Comparison of ENCODE assay signal across 1 cellular context in genomic region chr17:1997587-1998425, GRCh38.
A peak's percentile ranks its signal among the peaks of the same experiment; 100 is the strongest.
TF ChIP-seq lines count a peak whose summit lies in the region.

No MANE protein-coding gene starts in this region.

TF ChIP-seq in HepG2, 621 proteins besides CTCF, POLR2A, EP300 and RAD21 (continued from another document):
- TF ChIP-seq RNF219 (CRISPR knock-in tag; IDR thresholded peaks at IDR 0.05) (no peak), STAG1 (CRISPR knock-in tag; IDR thresholded peaks at IDR 0.05) (no peak), ZFP1 (CRISPR knock-in tag; IDR thresholded peaks at IDR 0.05) (no peak), ZMYM4 (CRISPR knock-in tag; IDR thresholded peaks at IDR 0.05) (0 out of 2 replicates have a peak, but pooled peaks have one; percentile 31), ZNF670 (CRISPR knock-in tag; IDR thresholded peaks at IDR 0.05; ENCODE audit: borderline replicate concordance) (no peak), ZMAT3 (CRISPR knock-in tag; conservative IDR thresholded peaks at IDR 0.05) (peak; percentile 55; the same call in 1 of the 2 replicates), CEBPZ (IDR thresholded peaks at IDR 0.05; ENCODE audit: low read length) (no peak), ZBTB4 (CRISPR knock-in tag; IDR thresholded peaks at IDR 0.05; ENCODE audit: borderline replicate concordance) (0 out of 2 replicates have a peak, but pooled peaks have one; percentile 33), SIX1 (CRISPR knock-in tag; IDR thresholded peaks at IDR 0.05; ENCODE audit: borderline replicate concordance) (no peak), ZNF343 (CRISPR knock-in tag; IDR thresholded peaks at IDR 0.05) (no peak), ZNF282 (IDR thresholded peaks at IDR 0.05; ENCODE audit: partially characterized antibody) (no peak), ZNF205 (CRISPR knock-in tag; IDR thresholded peaks at IDR 0.05) (0 out of 2 replicates have a peak, but pooled peaks have one; percentile 25), POLR2G (IDR thresholded peaks at IDR 0.05; ENCODE audit: low read depth, low read length) (peak; percentile 69), KDM6A (CRISPR knock-in tag; IDR thresholded peaks at IDR 0.05; ENCODE audit: low read depth) (0 out of 2 replicates have a peak, but pooled peaks have one; percentile 39), CHD2 (IDR thresholded peaks at IDR 0.05; ENCODE audit: low read depth, low read length) (peak; percentile 67), ZMYM3 (CRISPR knock-in tag; IDR thresholded peaks at IDR 0.05) (no peak; the same call in 1 of the 2 replicates), ZNF552 (CRISPR knock-in tag; IDR thresholded peaks at IDR 0.05; ENCODE audit: borderline replicate concordance) (no peak), SMC3 (IDR thresholded peaks at IDR 0.05; ENCODE audit: low read length) (no peak), MYNN (CRISPR knock-in tag; IDR thresholded peaks at IDR 0.05; ENCODE audit: low read depth) (no peak), CENPT (CRISPR knock-in tag; IDR thresholded peaks at IDR 0.05; ENCODE audit: low read depth) (no peak; the same call in 1 of the 2 replicates), NFE2L2 (IDR thresholded peaks at IDR 0.05; ENCODE audit: low read length) (no peak), ARNTL (CRISPR knock-in tag; IDR thresholded peaks at IDR 0.05) (no peak), ZNF230 (CRISPR knock-in tag; IDR thresholded peaks at IDR 0.05) (no peak), MIER2 (CRISPR knock-in tag; IDR thresholded peaks at IDR 0.05) (no peak), ZSCAN22 (CRISPR knock-in tag; IDR thresholded peaks at IDR 0.05) (peak; percentile 67), ZNF891 (CRISPR knock-in tag; IDR thresholded peaks at IDR 0.05) (no peak), EEA1 (CRISPR knock-in tag; IDR thresholded peaks at IDR 0.05; ENCODE audit: borderline replicate concordance) (no peak), ZNF510 (CRISPR knock-in tag; IDR thresholded peaks at IDR 0.05; ENCODE audit: low read depth) (no peak)
